ENCODE assay signal across 9 cellular contexts in the genomic region with DNA sequence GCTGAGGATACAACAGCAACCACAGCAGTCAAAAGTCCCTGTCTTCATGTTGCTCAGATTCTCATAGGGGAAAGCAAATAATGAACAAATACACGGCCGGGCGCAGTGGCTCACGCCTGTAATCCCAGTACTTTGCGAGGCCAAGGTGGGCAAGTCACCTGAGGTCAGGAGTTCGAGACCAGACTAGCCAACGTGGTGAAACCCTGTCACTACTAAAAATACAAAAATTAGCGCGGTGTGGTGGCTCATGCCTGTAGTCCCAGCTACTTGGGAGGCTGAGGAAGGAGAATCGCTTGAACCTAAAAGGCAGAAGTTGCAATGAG. TPM values are rescaled to one million over a fixed set of nuclear protein-coding genes. Genes with fewer than 3 reads are reported as not detected.
DNase-seq lines count a peak whose midpoint lies in the region; ATAC-seq and TF ChIP-seq lines count a peak whose summit lies in the region.
"Not testable (repeated sequence)": the region's sequence is repeated elsewhere in the genome, so short reads cannot be mapped to it uniquely, and the experiment has no call there.
"Had no signal": no experiment of that assay in that cellular context is flagged by ENCODE, and none has a peak within 500 bp of the region (broad histone marks: within the 10 kb centered on the region; RNA-seq: fewer than 3 reads in every experiment).

No MANE protein-coding gene starts in this region.

- H3K36me3 ChIP-seq in BLaER1 treated with 17β-estradiol and CSF1 and Interleukin-3, amounts not matched to agents 10 nM and 100 nM; HUES48 (ENCODE audit: control insufficient read depth, insufficient read depth, low read length); endodermal cell (ENCODE audit: control insufficient read depth, insufficient read depth, low read length); left lung; suprapubic skin: not testable (repeated sequence)

- intact Hi-C loops in left lung (cut with DNase I): not testable (repeated sequence)

- not testable (repeated sequence) for H3K4me1 ChIP-seq in BLaER1 treated with 17β-estradiol and CSF1 and Interleukin-3, amounts not matched to agents 10 nM and 100 nM; HUES48 (ENCODE audit: control insufficient read depth, insufficient read depth, low read length); endodermal cell (ENCODE audit: control insufficient read depth, insufficient read depth, low read length); left lung; suprapubic skin

- not testable (repeated sequence) for TF ChIP-seq POLR2A in suprapubic skin (IDR thresholded peaks at IDR 0.05)

- H3K27ac ChIP-seq in BLaER1 treated with 17β-estradiol and CSF1 and Interleukin-3, amounts not matched to agents 10 nM and 100 nM: peak overlapping the region in 2 of 11 experiments; percentile 65 to 71; a peak in 4 of 22 replicates
- H3K27ac ChIP-seq in HUES48 (ENCODE audit: low read depth, low read length) (peak overlapping the region; percentile 92), left lung (peak overlapping the region; percentile 85 to 87), suprapubic skin (peak overlapping the region; percentile 93)
- H3K27ac ChIP-seq in endodermal cell (ENCODE audit: low read depth, low read length): not testable (repeated sequence)

- DNase-seq in activated naive CD4-positive, alpha-beta T cell treated with anti-CD3 and anti-CD28 coated beads, Interleukin-2, amount 10 ng/mL, durations not matched to agents 7 days and 5 days; endodermal cell; left lung; osteocyte (ENCODE audit: extremely low spot score, unreplicated experiment); suprapubic skin (ENCODE audit: low spot score in 2 of 2): not testable (repeated sequence)

- H3K4me3 ChIP-seq in BLaER1 treated with 17β-estradiol and CSF1 and Interleukin-3, amounts not matched to agents 10 nM and 100 nM: peak overlapping the region; percentile 49 to 70 (median 61); a peak in 19 of 20 replicates
- peak overlapping the region; percentile 66 for H3K4me3 ChIP-seq in HUES48 (ENCODE audit: low read depth, low read length)
- H3K4me3 ChIP-seq in endodermal cell (ENCODE audit: low read length): peak overlapping the region; percentile 78
- H3K4me3 ChIP-seq in left lung: peak overlapping the region; percentile 51 to 60
- H3K4me3 ChIP-seq in suprapubic skin: peak overlapping the region; percentile 60

- H3K27me3 ChIP-seq in BLaER1 treated with 17β-estradiol and CSF1 and Interleukin-3, amounts not matched to agents 10 nM and 100 nM; HUES48 (ENCODE audit: control insufficient read depth, insufficient read depth, low read length); endodermal cell (ENCODE audit: control insufficient read depth, insufficient read depth, low read length, poor library complexity, severe bottlenecking); left lung; suprapubic skin: not testable (repeated sequence)

- not testable (repeated sequence) for TF ChIP-seq EP300 in suprapubic skin (IDR thresholded peaks at IDR 0.05)

- WGBS in endodermal cell (ENCODE audit: insufficient coverage in 1 of 2, insufficient read length in 1 of 2), 2 experiments: 47 to 73% methylated on average over 3 to 10 of the region's 10 CpGs
- WGBS in suprapubic skin: 30% methylated on average over 10 of the region's 10 CpGs

- H3K9ac ChIP-seq in BLaER1 treated with 17β-estradiol and CSF1 and Interleukin-3, amounts not matched to agents 10 nM and 100 nM: peak overlapping the region in 5 of 11 experiments; percentile 44 to 70 (median 68); a peak in 3 of 22 replicates
- H3K9ac ChIP-seq in HUES48 (ENCODE audit: low read depth, low read length); endodermal cell (ENCODE audit: extremely low read depth, low read length, poor library complexity, severe bottlenecking): not testable (repeated sequence)

- H3K27ac Mint-ChIP-seq in T-helper 1 cell treated with Interleukin-12 subunit alpha and Interleukin-12 subunit beta and Interleukin-4 antibody, amounts not matched to agents 30 μg/mL and 1 μg/mL, for 36 hours: peak overlapping the region; percentile 71
- H3K27ac Mint-ChIP-seq in activated naive CD4-positive, alpha-beta T cell treated with anti-CD3 and anti-CD28 coated beads, Interleukin-2, amount 10 ng/mL, durations not matched to agents 7 days and 5 days: peak overlapping the region; percentile 82
- not testable (repeated sequence) for H3K27ac Mint-ChIP-seq in endodermal cell; osteocyte (ENCODE audit: unreplicated experiment)

- H3K36me3 Mint-ChIP-seq in T-helper 1 cell treated with Interleukin-12 subunit alpha and Interleukin-12 subunit beta and Interleukin-4 antibody, amounts not matched to agents 30 μg/mL and 1 μg/mL, for 36 hours (ENCODE audit: low read depth); activated naive CD4-positive, alpha-beta T cell treated with anti-CD3 and anti-CD28 coated beads, Interleukin-2, amount 10 ng/mL, durations not matched to agents 7 days and 5 days; endodermal cell (ENCODE audit: low read depth); osteocyte (ENCODE audit: unreplicated experiment): not testable (repeated sequence)

- peak overlapping the region; percentile 76 for H3K4me3 Mint-ChIP-seq in T-helper 1 cell treated with Interleukin-12 subunit alpha and Interleukin-12 subunit beta and Interleukin-4 antibody, amounts not matched to agents 30 μg/mL and 1 μg/mL, for 36 hours
- H3K4me3 Mint-ChIP-seq in activated naive CD4-positive, alpha-beta T cell treated with anti-CD3 and anti-CD28 coated beads, Interleukin-2, amount 10 ng/mL, durations not matched to agents 7 days and 5 days: peak overlapping the region; percentile 72
- H3K4me3 Mint-ChIP-seq in endodermal cell: peak overlapping the region; percentile 48
- H3K4me3 Mint-ChIP-seq in osteocyte (ENCODE audit: unreplicated experiment): peak overlapping the region; percentile 67

- H3K4me2 ChIP-seq in BLaER1 treated with 17β-estradiol and CSF1 and Interleukin-3, amounts not matched to agents 10 nM and 100 nM: peak overlapping the region in 8 of 11 experiments; percentile 33 to 60 (median 46); a peak in 11 of 22 replicates

- not testable (repeated sequence) for H3K9me3 ChIP-seq in BLaER1 treated with 17β-estradiol and CSF1 and Interleukin-3, amounts not matched to agents 10 nM and 100 nM (replicated peaks in 1 of 11); HUES48 (ENCODE audit: control insufficient read depth, insufficient read depth, low read length); endodermal cell (ENCODE audit: control insufficient read depth, low read length); left lung; suprapubic skin

- not testable (repeated sequence) for H3K27me3 Mint-ChIP-seq in T-helper 1 cell treated with Interleukin-12 subunit alpha and Interleukin-12 subunit beta and Interleukin-4 antibody, amounts not matched to agents 30 μg/mL and 1 μg/mL, for 36 hours (ENCODE audit: low read depth); osteocyte (ENCODE audit: unreplicated experiment)
- H3K27me3 Mint-ChIP-seq in activated naive CD4-positive, alpha-beta T cell treated with anti-CD3 and anti-CD28 coated beads, Interleukin-2, amount 10 ng/mL, durations not matched to agents 7 days and 5 days: peaks cover 20% of the 10 kb centered on the region
- H3K27me3 Mint-ChIP-seq in endodermal cell (ENCODE audit: insufficient read depth): peaks cover 12% of the 10 kb centered on the region

- not testable (repeated sequence) for H3K9me3 Mint-ChIP-seq in T-helper 1 cell treated with Interleukin-12 subunit alpha and Interleukin-12 subunit beta and Interleukin-4 antibody, amounts not matched to agents 30 μg/mL and 1 μg/mL, for 36 hours; activated naive CD4-positive, alpha-beta T cell treated with anti-CD3 and anti-CD28 coated beads, Interleukin-2, amount 10 ng/mL, durations not matched to agents 7 days and 5 days; endodermal cell; osteocyte (ENCODE audit: unreplicated experiment)

- not testable (repeated sequence) for ATAC-seq in left lung

- not testable (repeated sequence) for H4K20me1 ChIP-seq in BLaER1 treated with 17β-estradiol and CSF1 and Interleukin-3, amounts not matched to agents 10 nM and 100 nM

- CTCF ChIA-PET in activated naive CD4-positive, alpha-beta T cell treated with anti-CD3 and anti-CD28 coated beads, Interleukin-2, amount 10 ng/mL, durations not matched to agents 7 days and 5 days (lab: Charles Lee): interaction anchor here (1.0 kb wide), 1 partner anchor 19 kb away, joined by 3 read pairs; no protein-coding TSS in a partner anchor

- H3K4me1 Mint-ChIP-seq in T-helper 1 cell treated with Interleukin-12 subunit alpha and Interleukin-12 subunit beta and Interleukin-4 antibody, amounts not matched to agents 30 μg/mL and 1 μg/mL, for 36 hours (ENCODE audit: low read depth); activated naive CD4-positive, alpha-beta T cell treated with anti-CD3 and anti-CD28 coated beads, Interleukin-2, amount 10 ng/mL, durations not matched to agents 7 days and 5 days; endodermal cell; osteocyte (ENCODE audit: unreplicated experiment): not testable (repeated sequence)

- not testable (repeated sequence) for TF ChIP-seq CTCF in endodermal cell (conservative IDR thresholded peaks at IDR 0.05); left lung (IDR thresholded peaks at IDR 0.05); osteocyte (IDR thresholded peaks at IDR 0.05); suprapubic skin (IDR thresholded peaks at IDR 0.05)

RNA-seq across cellular contexts. Expression of a gene that starts 4.2 kb away (rescaled TPM):
- total RNA-seq in endodermal cell (not detected), left lung (under 1 TPM; 0.10 to 0.44 TPM), osteocyte (not detected in 2 replicates), suprapubic skin (not detected)
- polyA plus RNA-seq in endodermal cell (2013, experiment 1 of 2): not detected
- polyA plus RNA-seq in endodermal cell (2013, experiment 2 of 2): not detected
- total RNA-seq: M059J had no signal

RNA-seq across cellular contexts. Expression of a gene that starts 20.9 kb away (rescaled TPM):
- 10 to 100 TPM; 90.3 to 92.5 TPM for total RNA-seq in endodermal cell
- 70.9 TPM for polyA plus RNA-seq in endodermal cell (2013, experiment 1 of 2)
- 67.3 TPM for polyA plus RNA-seq in endodermal cell (2013, experiment 2 of 2)
- 100 to 1,000 TPM; 113 to 114 TPM for total RNA-seq in left lung
- total RNA-seq in osteocyte: 122 and 126 TPM in 2 replicates
- 100 to 1,000 TPM in 3 of 4 donors, 10 to 100 TPM in 1; 78.9 to 304 (median 120) TPM for total RNA-seq in suprapubic skin

RNA-seq across cellular contexts. Expression of a gene that starts 35.8 kb away (rescaled TPM):
- total RNA-seq in endodermal cell (10 to 100 TPM; 36.4 to 38.0 TPM), left lung (10 to 100 TPM; 29.1 to 29.3 TPM), osteocyte (35.6 and 38.4 TPM in 2 replicates), suprapubic skin (10 to 100 TPM; 37.2 to 57.9 (median 46.2) TPM)
- polyA plus RNA-seq in endodermal cell (2013, experiment 1 of 2): 51.9 TPM
- 53.0 TPM for polyA plus RNA-seq in endodermal cell (2013, experiment 2 of 2)
